Comparison of ENCODE assay signal across 8 cellular contexts in genomic region chr13:110705826-110706569, GRCh38. TPM values are rescaled to one million over a fixed set of nuclear protein-coding genes. Genes with fewer than 3 reads are reported as not detected.
DNase-seq lines count a peak whose midpoint lies in the region; ATAC-seq and TF ChIP-seq lines count a peak whose summit lies in the region.

A gene with protein sequence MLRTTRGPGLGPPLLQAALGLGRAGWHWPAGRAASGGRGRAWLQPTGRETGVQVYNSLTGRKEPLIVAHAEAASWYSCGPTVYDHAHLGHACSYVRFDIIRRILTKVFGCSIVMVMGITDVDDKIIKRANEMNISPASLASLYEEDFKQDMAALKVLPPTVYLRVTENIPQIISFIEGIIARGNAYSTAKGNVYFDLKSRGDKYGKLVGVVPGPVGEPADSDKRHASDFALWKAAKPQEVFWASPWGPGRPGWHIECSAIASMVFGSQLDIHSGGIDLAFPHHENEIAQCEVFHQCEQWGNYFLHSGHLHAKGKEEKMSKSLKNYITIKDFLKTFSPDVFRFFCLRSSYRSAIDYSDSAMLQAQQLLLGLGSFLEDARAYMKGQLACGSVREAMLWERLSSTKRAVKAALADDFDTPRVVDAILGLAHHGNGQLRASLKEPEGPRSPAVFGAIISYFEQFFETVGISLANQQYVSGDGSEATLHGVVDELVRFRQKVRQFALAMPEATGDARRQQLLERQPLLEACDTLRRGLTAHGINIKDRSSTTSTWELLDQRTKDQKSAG (minus strand): TSS chr13:110706116. CDS start chr13:110706093, 23 bp downstream.

- intact Hi-C loops in esophagus muscularis mucosa (cut with DNase I): loop anchor here (5.0 kb wide), 1 partner anchor 89 kb away; the partner anchor contains the start of gene NAXD

- DNase-seq in GM23248 (peak; percentile 97), Kasumi-1 (lab: John Stamatoyannopoulos, UW) (peak; percentile 93 to 94), RKO (ENCODE audit: low spot score) (peak; percentile 95), esophagus muscularis mucosa (ENCODE audit: extremely low spot score) (peak; percentile 99), myocyte (ENCODE audit: low read depth) (peak; percentile 96)
- peak; percentile 92 to 95 for DNase-seq in activated T-cell treated with anti-CD3 and anti-CD28 coated beads, Interleukin-2, amount 50 U/mL, for 72 hours
- peak; percentile 89 to 93 for DNase-seq in stimulated activated CD8-positive, alpha-beta memory T cell treated with anti-CD3 and anti-CD28 coated beads, Interleukin-7, amount 100 ng/mL, for 48 hours (ENCODE audit: extremely low read depth in 1 of 2, low read depth in 1 of 2)

- peak within 1 kb of the TSS; percentile 54 for H2AFZ ChIP-seq in GM23248

- WGBS in GM23248 (ENCODE audit: low coverage in 1 of 2, low lambda C conversion rate in 2 of 2, missing lambda C conversion rate in 2 of 2), 2 experiments: 1 to 2% methylated on average over 49 to 54 of the region's 80 CpGs
- 2% methylated on average over 21 of the region's 80 CpGs for WGBS in esophagus muscularis mucosa

- H3K27ac Mint-ChIP-seq in activated T-cell treated with anti-CD3 and anti-CD28 coated beads, Interleukin-2, amount 50 U/mL, for 72 hours: peak within 1 kb of the TSS; percentile 89

- H3K4me1 ChIP-seq in DOHH2 (ENCODE audit: control insufficient read depth, low read length) (peaks cover 50% of the 10 kb centered on the region), GM23248 (ENCODE audit: insufficient read depth) (peaks cover 17% of the 10 kb centered on the region), esophagus muscularis mucosa (peaks cover 17 to 50% (median 45%) of the 10 kb centered on the region in 4 donors)

- peaks cover 4 to 15% of the 10 kb centered on the region in 2 donors for H3K36me3 Mint-ChIP-seq in activated T-cell treated with anti-CD3 and anti-CD28 coated beads, Interleukin-2, amount 50 U/mL, for 72 hours (ENCODE audit: insufficient read depth in 2 of 2)

- H3K4me3 ChIP-seq in DOHH2 (ENCODE audit: low read length) (peak within 1 kb of the TSS; percentile 93), GM23248 (peak within 1 kb of the TSS; percentile 80), esophagus muscularis mucosa (peak within 1 kb of the TSS; percentile 68 to 88 (median 78))

- peaks cover 11% of the 10 kb centered on the region for H3F3A ChIP-seq in DOHH2 (ENCODE audit: control insufficient read depth, insufficient read depth)
- H3F3A ChIP-seq in GM23248 (ENCODE audit: insufficient read depth): peaks cover 41% of the 10 kb centered on the region

- peaks cover 42% of the 10 kb centered on the region for H3K4me1 Mint-ChIP-seq in activated T-cell treated with anti-CD3 and anti-CD28 coated beads, Interleukin-2, amount 50 U/mL, for 72 hours (ENCODE audit: low read depth)

- H3K9me2 ChIP-seq in DOHH2 (replicated peaks; ENCODE audit: control insufficient read depth, low read length) (no peaks in the 10 kb centered on the region), GM23248 (ENCODE audit: insufficient read depth) (no peaks in the 10 kb centered on the region)

- in situ Hi-C loops in GM23248 (cut with MboI): no loop called here

- H3K79me2 ChIP-seq in DOHH2 (ENCODE audit: control insufficient read depth, low read length) (peaks cover 46% of the 10 kb centered on the region), GM23248 (ENCODE audit: insufficient read depth) (peaks cover 50% of the 10 kb centered on the region)

- H3K27me3 ChIP-seq in DOHH2 (ENCODE audit: control insufficient read depth, low read length) (no peaks in the 10 kb centered on the region), GM23248 (replicated peaks; ENCODE audit: insufficient read depth) (no peaks in the 10 kb centered on the region), esophagus muscularis mucosa (no peaks in the 10 kb centered on the region)

- H4K20me1 ChIP-seq in DOHH2 (ENCODE audit: control insufficient read depth, insufficient read depth, low read depth, low read length): no peaks in the 10 kb centered on the region
- H4K20me1 ChIP-seq in GM23248 (ENCODE audit: insufficient read depth): no peaks in the 10 kb centered on the region

- no peak for TF ChIP-seq EP300 in esophagus muscularis mucosa (IDR thresholded peaks at IDR 0.05)

- peak within 1 kb of the TSS; percentile 93 for H3K9ac ChIP-seq in GM23248

- H3K36me3 ChIP-seq in DOHH2 (ENCODE audit: control insufficient read depth, low read length) (peaks cover 39% of the 10 kb centered on the region), GM23248 (ENCODE audit: low read depth) (peaks cover 6% of the 10 kb centered on the region; the same call in 1 of the 2 replicates), esophagus muscularis mucosa (peaks cover 0 to 17% (median 4%) of the 10 kb centered on the region in 4 donors)

- peak within 1 kb of the TSS; percentile 98 for H3K4me2 ChIP-seq in DOHH2 (ENCODE audit: low read length)
- H3K4me2 ChIP-seq in GM23248 (ENCODE audit: unreplicated experiment): peak within 1 kb of the TSS; percentile 98

- H3K4me3 Mint-ChIP-seq in activated T-cell treated with anti-CD3 and anti-CD28 coated beads, Interleukin-2, amount 50 U/mL, for 72 hours: peak within 1 kb of the TSS; percentile 90 to 93

- H3K27me3 Mint-ChIP-seq in activated T-cell treated with anti-CD3 and anti-CD28 coated beads, Interleukin-2, amount 50 U/mL, for 72 hours (ENCODE audit: low read depth): no peaks in the 10 kb centered on the region

- TF ChIP-seq CTCF in DOHH2 (IDR thresholded peaks at IDR 0.05; ENCODE audit: low read depth, low read length, poor library complexity, severe bottlenecking) (peak; percentile 11), esophagus muscularis mucosa (IDR thresholded peaks at IDR 0.05) (peak in 2 of 3 experiments; percentile 23 to 26)

- H3K27ac ChIP-seq in DOHH2 (ENCODE audit: low read depth, low read length) (peak within 1 kb of the TSS; percentile 41), GM23248 (peak within 1 kb of the TSS; percentile 97), esophagus muscularis mucosa (replicated peaks in 1 of 4) (peak within 1 kb of the TSS; percentile 79 to 91 (median 87))

- no peaks in the 10 kb centered on the region for H3K9me3 Mint-ChIP-seq in activated T-cell treated with anti-CD3 and anti-CD28 coated beads, Interleukin-2, amount 50 U/mL, for 72 hours

- ATAC-seq in activated T-cell treated with anti-CD3 and anti-CD28 coated beads, Interleukin-2, amount 50 U/mL, for 72 hours (replicated peaks in 1 of 2): peak; percentile 96 to 97

- H3K9me3 ChIP-seq in DOHH2 (ENCODE audit: control insufficient read depth, insufficient read depth, low read length): no peaks in the 10 kb centered on the region
- no peaks in the 10 kb centered on the region for H3K9me3 ChIP-seq in GM23248 (ENCODE audit: low read depth)
- H3K9me3 ChIP-seq in esophagus muscularis mucosa: no peaks in the 10 kb centered on the region

- peak; percentile 26 for TF ChIP-seq POLR2A in esophagus muscularis mucosa (IDR thresholded peaks at IDR 0.05; ENCODE audit: low read depth)

RNA-seq across cellular contexts. Expression of the gene that starts here (rescaled TPM):
- total RNA-seq in GM23248 (2014; rRNA removed; shearing (Covaris generic)): 74.1 and 75.7 TPM in 2 replicates
- polyA plus RNA-seq in GM23248 (2016; fragmentation: Nextera tagmentation; extraction: Ambion mirVana): 88.6 and 96.7 TPM in 2 replicates
- 10 to 100 TPM; 42.3 to 59.3 TPM for total RNA-seq in activated T-cell treated with anti-CD3 and anti-CD28 coated beads, Interleukin-2, amount 50 U/mL, for 72 hours
- total RNA-seq in esophagus muscularis mucosa (10 to 100 TPM; 32.9 to 56.9 (median 40.2) TPM), myocyte (55.8 and 59.6 TPM in 2 replicates)
- 46.0 TPM for polyA plus RNA-seq in myocyte (2012)

Comparison
In these comparisons a context has a peak if more than half of its experiments do, and no peak if none do; other contexts are left out.
1. Peak in every context shown above with its lines: DNase-seq, ATAC-seq, H3K4me3 ChIP-seq and H3K27ac ChIP-seq.
2. H3K27ac ChIP-seq: peak in every context shown above with its lines; median percentile 97 in GM23248; 87 in esophagus muscularis mucosa; 41 in DOHH2.